ENCODE assay signal across 8 cellular contexts in genomic region chr3:138935864-138936762, GRCh38. TPM values are rescaled to one million over a fixed set of nuclear protein-coding genes. Genes with fewer than 3 reads are reported as not detected.
DNase-seq lines count a peak whose midpoint lies in the region; ATAC-seq and TF ChIP-seq lines count a peak whose summit lies in the region.

No MANE protein-coding gene starts in this region.

- ATAC-seq in GM18867 (IDR thresholded peaks at IDR 0.05; ENCODE audit: unreplicated experiment) (peak; percentile 82), HG03442 (IDR thresholded peaks at IDR 0.05; ENCODE audit: unreplicated experiment) (peak; percentile 80)

- in situ Hi-C loops in transverse colon (cut with MboI; ENCODE audit: low pct_ligation_motif_present in 1 of 4, low pct_unique_long_range_greater_than_20kb in 1 of 4, low sequenced_read_pairs in 3 of 4) = loop anchor here (10.0 to 25.0 kb wide), 5 partner anchors 341 to 524 kb away; partner anchors contain the start of genes MRPS22 (in 2 of the 4) and CEP70 (in 1 of the 4)

- H3K4me3 ChIP-seq in ovary (peak overlapping the region; percentile 32), transverse colon (peak overlapping the region; percentile 19 to 54 (median 30))

- H3K4me1 ChIP-seq in ovary (ENCODE audit: insufficient read depth) (peaks cover 15% of the 10 kb centered on the region), transverse colon (peaks cover 16 to 44% (median 31%) of the 10 kb centered on the region in 4 donors)

- no peak for TF ChIP-seq EP300 in ovary (IDR thresholded peaks at IDR 0.05)
- TF ChIP-seq EP300 in transverse colon (IDR thresholded peaks at IDR 0.05; ENCODE audit: low read depth) = no peak

- H3K27me3 ChIP-seq in ovary = no peaks in the 10 kb centered on the region
- H3K27me3 ChIP-seq in transverse colon = peaks cover 75% of the 10 kb centered on the region

- WGBS in ovary, 3 donors = 12 to 18% (median 17%) methylated on average over 46 to 60 of the region's 60 CpGs
- 5% methylated on average over 48 of the region's 60 CpGs; no CpG with 5 or more reads in 1 of the 2 donors for WGBS in transverse colon (ENCODE audit: low coverage in 1 of 2), 2 donors

- DNase-seq in AG09319 (ENCODE audit: extremely low read depth, low read depth) (no peak), SHP77 treated with DMSO at 0.1 percent for 48 hours (lab: John Stamatoyannopoulos, UW) (peak; percentile 49), head of caudate nucleus (peak; percentile 42 to 88 (median 74)), ovary (peak; percentile 91 to 96 (median 95)), transverse colon (peak; percentile 69)
- DNase-seq in activated naive CD4-positive, alpha-beta T cell treated with Interleukin-2 at 50 U/mL for 16 hours = peak; percentile 78

- no peaks in the 10 kb centered on the region for H3K36me3 ChIP-seq in ovary
- no peaks in the 10 kb centered on the region for H3K36me3 ChIP-seq in transverse colon

- H3K9me3 ChIP-seq in ovary (no peaks in the 10 kb centered on the region), transverse colon (no peaks in the 10 kb centered on the region)

- peak overlapping the region; percentile 17 to 100 for H3K27ac ChIP-seq in ovary
- no peak overlapping the region for H3K27ac ChIP-seq in transverse colon

- TF ChIP-seq POLR2A in ovary (IDR thresholded peaks at IDR 0.05) (no peak), transverse colon (IDR thresholded peaks at IDR 0.05) (no peak)

- TF ChIP-seq CTCF in AG09319 (IDR thresholded peaks at IDR 0.05; ENCODE audit: low read depth, low read length) = peak; percentile 88
- TF ChIP-seq CTCF in ovary (IDR thresholded peaks at IDR 0.05) = peak; percentile 91 to 94 (median 94)
- peak; percentile 84 to 97 (median 93) for TF ChIP-seq CTCF in transverse colon (IDR thresholded peaks at IDR 0.05)

- intact Hi-C loops in head of caudate nucleus (cut with DNase I) = loop anchor here (5.0 kb wide), 1 partner anchor 391 kb away; no protein-coding TSS in a partner anchor
- intact Hi-C loops in ovary (cut with DNase I) = loop anchor here in 2 of 4 donors (5.0 kb wide), 2 partner anchors 46 to 391 kb away; no protein-coding TSS in a partner anchor
- intact Hi-C loops in transverse colon (cut with DNase I; ENCODE audit: low total_unique reads) = no loop called here

RNA-seq across cellular contexts. Expression of gene FOXL2, which starts 10.8 kb away (rescaled TPM):
- total RNA-seq in ovary (100 to 1,000 TPM in 4 of 7 donors, 10 to 100 TPM in 3; 35.4 to 184 (median 102) TPM), transverse colon (not detected)
- polyA plus RNA-seq in ovary = 10 to 100 TPM; 22.7 to 61.2 TPM

RNA-seq across cellular contexts. Expression of gene FOXL2NB, which starts 10.9 kb away (rescaled TPM):
- total RNA-seq in ovary (100 to 1,000 TPM in 2 of 7 donors, 10 to 100 TPM in 5; 35.8 to 137 (median 77.9) TPM), transverse colon (not detected)
- polyA plus RNA-seq in ovary = 10 to 100 TPM; 36.7 to 39.3 TPM

Comparison
In these comparisons a context has a peak if more than half of its experiments do, and no peak if none do; other contexts are left out.
1. H3K27ac ChIP-seq: peak in ovary (2 of 2); none in transverse colon (0 of 4).
2. RNA of gene FOXL2, which starts 10.8 kb away (total RNA-seq): 35.4 to 184 TPM in ovary; not detected in transverse colon; every median in the first group is over 10 times any median in the second.
3. RNA of gene FOXL2NB, which starts 10.9 kb away (total RNA-seq): 35.8 to 137 TPM in ovary; not detected in transverse colon; every median in the first group is over 10 times any median in the second.
4. Peak in every context shown above with its lines, with median percentiles within 50 percentile points of each other: CTCF ChIP-seq.